Comparison of ENCODE assay signal across 26 cellular contexts in the genomic region with DNA sequence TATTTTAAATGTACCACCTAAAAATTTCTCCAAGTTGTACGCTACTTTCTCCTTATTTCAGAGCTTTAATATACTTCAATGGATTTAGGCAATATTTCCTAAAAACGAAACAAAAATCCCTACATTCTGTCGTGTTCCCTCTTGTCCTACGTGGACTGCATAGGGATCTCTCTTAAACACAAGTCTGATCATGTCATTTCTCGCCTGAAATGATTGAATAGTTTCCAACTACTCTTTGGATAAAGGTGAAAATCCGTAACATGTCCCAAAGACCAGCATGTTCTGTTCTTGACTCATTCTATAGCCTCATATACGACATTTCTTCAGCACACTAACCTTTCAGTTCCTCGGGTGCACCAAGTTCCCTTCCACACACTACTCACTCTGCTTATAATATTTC. TPM values are rescaled to one million over a fixed set of nuclear protein-coding genes. Genes with fewer than 3 reads are reported as not detected.
DNase-seq lines count a peak whose midpoint lies in the region; ATAC-seq, FAIRE-seq and TF ChIP-seq lines count a peak whose summit lies in the region.
"Had no signal": no experiment of that assay in that cellular context is flagged by ENCODE, and none has a peak within 500 bp of the region (broad histone marks: within the 10 kb centered on the region; RNA-seq: fewer than 3 reads in every experiment).

No MANE protein-coding gene starts in this region.

- H4K20me1 ChIP-seq in PC-9 (ENCODE audit: insufficient read depth) (no peaks in the 10 kb centered on the region), osteoblast (ENCODE audit: insufficient read depth, low read length) (no peaks in the 10 kb centered on the region)

- ATAC-seq in GM21786 (IDR thresholded peaks at IDR 0.05; ENCODE audit: unreplicated experiment) (no peak), HG03045 (IDR thresholded peaks at IDR 0.05; ENCODE audit: unreplicated experiment) (no peak)
- ATAC-seq: Panc1 had no signal

- POLR2A ChIA-PET in MCF 10A (lab: Yijun Ruan, JAX) (no interaction called here), PC-9 (lab: Charles Lee; ENCODE audit: unreplicated experiment) (no interaction called here)

- no peaks in the 10 kb centered on the region for H3K36me3 Mint-ChIP-seq in MCF 10A (ENCODE audit: insufficient read depth, unreplicated experiment)
- H3K36me3 Mint-ChIP-seq: CD14-positive monocyte had no signal

- H2AFZ ChIP-seq in PC-9 (0 out of 2 replicates have a peak overlapping the region, but pooled peaks have one; percentile 36), osteoblast (ENCODE audit: low read length) (peak overlapping the region; percentile 51)

- peak overlapping the region; percentile 58 for H3K4me3 Mint-ChIP-seq in MCF 10A (ENCODE audit: unreplicated experiment)
- H3K4me3 Mint-ChIP-seq: CD14-positive monocyte; CD8-positive, alpha-beta memory T cell had no signal

- H3K36me3 ChIP-seq in breast epithelium = no peaks in the 10 kb centered on the region
- H3K36me3 ChIP-seq in PC-9 (ENCODE audit: low read depth) = no peaks in the 10 kb centered on the region
- no peaks in the 10 kb centered on the region for H3K36me3 ChIP-seq in bronchial epithelial cell (ENCODE audit: control insufficient read depth, insufficient read depth, low read length)
- no peaks in the 10 kb centered on the region for H3K36me3 ChIP-seq in osteoblast (ENCODE audit: insufficient read depth, low read length)
- H3K36me3 ChIP-seq: BE2C had no signal

- H3K27ac Mint-ChIP-seq in MCF 10A (ENCODE audit: low read depth, unreplicated experiment) = peak overlapping the region; percentile 76

- H3K4me1 ChIP-seq in breast epithelium (no peaks in the 10 kb centered on the region), PC-9 (replicated peaks; ENCODE audit: insufficient read depth) (no peaks in the 10 kb centered on the region), osteoblast (ENCODE audit: insufficient read depth, low read length) (no peaks in the 10 kb centered on the region)
- H3K4me1 ChIP-seq: BE2C had no signal

- no peaks in the 10 kb centered on the region for H3K9me3 Mint-ChIP-seq in MCF 10A (ENCODE audit: unreplicated experiment)

- H3K9me2 ChIP-seq in PC-9 (ENCODE audit: insufficient read depth) = no peaks in the 10 kb centered on the region

- H3K4me3 ChIP-seq in breast epithelium = no peak overlapping the region
- H3K4me3 ChIP-seq in PC-9 = no peak overlapping the region
- no peak overlapping the region for H3K4me3 ChIP-seq in bronchial epithelial cell (ENCODE audit: low read depth, low read length)
- H3K4me3 ChIP-seq in osteoblast (ENCODE audit: insufficient read depth, low read length) = no peak overlapping the region

- no peak overlapping the region for H3K27ac ChIP-seq in breast epithelium
- no peak overlapping the region for H3K27ac ChIP-seq in PC-9
- H3K27ac ChIP-seq in osteoblast (ENCODE audit: low read depth, low read length) = no peak overlapping the region
- H3K27ac ChIP-seq: 22Rv1 had no signal

- intact Hi-C loops in MCF 10A (cut with micrococcal nuclease) = loop anchor here (5.0 kb wide), 1 partner anchor 116 kb away; no protein-coding TSS in a partner anchor
- intact Hi-C loops in breast epithelium (cut with DNase I; ENCODE audit: low total_unique reads) = no loop called here
- intact Hi-C loops in PC-9 (cut with micrococcal nuclease; ENCODE audit: unreplicated experiment) = no loop called here

- H3K9me3 ChIP-seq in breast epithelium = no peaks in the 10 kb centered on the region
- no peaks in the 10 kb centered on the region for H3K9me3 ChIP-seq in PC-9 (ENCODE audit: insufficient read depth, low read depth)
- no peaks in the 10 kb centered on the region for H3K9me3 ChIP-seq in osteoblast (ENCODE audit: low read depth, low read length)
- H3K9me3 ChIP-seq: BE2C had no signal

- BruUV-seq in MCF 10A (replicated peaks; lab: Mats Ljungman, UMichigan) (no TSS peak), PC-9 (replicated peaks; lab: Mats Ljungman, UMichigan) (no TSS peak)

- H3K4me2 ChIP-seq in PC-9 (peak overlapping the region; percentile 41), osteoblast (ENCODE audit: insufficient read depth, low read length) (peak overlapping the region; percentile 59)

- no peaks in the 10 kb centered on the region for H3F3A ChIP-seq in PC-9 (ENCODE audit: insufficient read depth, low read depth)

- peaks cover 11% of the 10 kb centered on the region for H3K4me1 Mint-ChIP-seq in MCF 10A (ENCODE audit: insufficient read depth, unreplicated experiment)
- H3K4me1 Mint-ChIP-seq: CD14-positive monocyte; CD8-positive, alpha-beta memory T cell had no signal

- H3K79me2 ChIP-seq in PC-9 (ENCODE audit: low read depth) = no peaks in the 10 kb centered on the region
- no peaks in the 10 kb centered on the region for H3K79me2 ChIP-seq in osteoblast (ENCODE audit: insufficient read depth, low read length)

- CTCF ChIA-PET in MCF 10A (lab: Yijun Ruan, JAX) = interaction anchor here (0.6 to 1.8 kb wide), 6 partner anchors 10 to 313 kb away, joined by 3 to 4 read pairs (median 3); no protein-coding TSS in a partner anchor
- CTCF ChIA-PET in PC-9 (lab: Charles Lee) = no interaction called here

- TF ChIP-seq POLR2A in breast epithelium (IDR thresholded peaks at IDR 0.05) = no peak

- TF ChIP-seq CTCF in MCF 10A (IDR thresholded peaks at IDR 0.05; ENCODE audit: unreplicated experiment) (no peak), breast epithelium (IDR thresholded peaks at IDR 0.05) (no peak), PC-9 (conservative IDR thresholded peaks at IDR 0.05) (no peak), bronchial epithelial cell (IDR thresholded peaks at IDR 0.05; ENCODE audit: insufficient read depth, low read length, severe bottlenecking) (no peak), osteoblast (IDR thresholded peaks at IDR 0.05; ENCODE audit: extremely low read depth, low read depth, low read length) (no peak)

- H3K27me3 ChIP-seq in breast epithelium (no peaks in the 10 kb centered on the region), PC-9 (ENCODE audit: insufficient read depth, low read depth) (no peaks in the 10 kb centered on the region), bronchial epithelial cell (ENCODE audit: control insufficient read depth, insufficient read depth, low read length) (no peaks in the 10 kb centered on the region), osteoblast (ENCODE audit: insufficient read depth, low read length) (peaks cover 3% of the 10 kb centered on the region)
- H3K27me3 ChIP-seq: BE2C had no signal

- no peak for FAIRE-seq in bronchial epithelial cell (lab: Jason Lieb, UNC)
- FAIRE-seq: GM19239 had no signal

- no peaks in the 10 kb centered on the region for H3K27me3 Mint-ChIP-seq in MCF 10A (ENCODE audit: insufficient read depth, unreplicated experiment)

- DNase-seq in MCF 10A (ENCODE audit: unreplicated experiment) (peak; percentile 55), breast epithelium (ENCODE audit: low spot score in 2 of 2) (no peak), PC-9 (no peak), bronchial epithelial cell (ENCODE audit: low read depth) (peak; percentile 59), osteoblast (ENCODE audit: insufficient read length, low spot score, missing footprints) (no peak), ecto neural progenitor cell (ENCODE audit: low spot score) (no peak)
- DNase-seq: ACHN; BE2C; Calu3; CD8-positive, alpha-beta memory T cell; H7; IMR-90; KG1; NCI-H1048; NCI-H1417; NCI-H1694 treated with DMSO at 0.1 percent for 48 hours; NCI-H2171 treated with DMSO at 0.1 percent for 48 hours; NCI-H345; NCI-H524; NCI-H748 treated with DMSO at 0.1 percent for 48 hours had no signal

RNA-seq across cellular contexts. Expression of a gene that starts 17.7 kb away (rescaled TPM):
- total RNA-seq in MCF 10A (2022) (8.8 TPM in 2 replicates), breast epithelium (1 to 10 TPM; 4.8 to 9.8 (median 7.9) TPM), PC-9 (2021) (0.65 and 0.90 TPM in 2 replicates), bronchial epithelial cell (2.4 and 3.1 TPM in 2 replicates), osteoblast (6.9 and 9.4 TPM in 2 replicates)

Comparison
In these comparisons a context has a peak if more than half of its experiments do, and no peak if none do; other contexts are left out.
1. DNase-seq: peak in MCF 10A (single experiment) and bronchial epithelial cell (single experiment); none in breast epithelium (0 of 2), PC-9 (0 of 2), osteoblast (single experiment) and ecto neural progenitor cell (single experiment).